ENCODE assay signal across 1 cellular context in the genomic region with DNA sequence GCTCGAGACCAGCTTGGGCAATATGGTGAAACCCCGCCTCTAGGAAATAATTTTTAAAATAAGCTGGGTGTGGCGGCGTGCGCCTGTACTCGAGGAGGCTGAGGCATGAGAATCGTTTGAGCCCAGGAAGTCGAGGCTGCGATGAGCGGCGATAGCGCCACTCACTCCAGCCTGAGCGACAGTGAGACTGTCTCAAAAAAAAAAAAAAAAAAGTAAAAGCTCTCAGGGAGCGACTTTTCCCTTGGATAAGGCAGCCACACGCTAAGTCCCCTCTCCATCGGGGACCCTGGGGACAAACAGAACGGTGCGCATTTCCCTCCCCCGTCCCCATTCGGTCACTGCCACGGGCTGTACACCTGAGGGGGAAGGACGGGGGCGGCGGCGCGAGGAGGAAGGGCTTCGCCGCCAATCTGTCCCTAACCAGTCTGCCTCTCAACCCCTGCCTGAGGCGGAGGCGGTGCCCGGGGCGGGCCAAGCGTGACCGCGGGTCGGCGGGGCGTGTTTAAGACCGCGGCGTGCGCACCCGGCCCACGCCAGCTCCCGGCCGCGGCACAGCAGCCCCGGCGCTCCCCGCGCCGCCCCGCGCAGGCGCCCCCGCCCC.
TF ChIP-seq lines count a peak whose summit lies in the region.

A gene (plus strand): TSS at position 531 of the 601 bp plus-strand sequence. CDS start 107 bp downstream, outside the sequence.

TF ChIP-seq in K562, 482 proteins besides CTCF, POLR2A, EP300 and RAD21 (continued from another document and continues in another):
- TF ChIP-seq LCOR (CRISPR knock-in tag; IDR thresholded peaks at IDR 0.05) (no peak), RFX1 (IDR thresholded peaks at IDR 0.05) (no peak), SMAD1 (IDR thresholded peaks at IDR 0.05; ENCODE audit: low read depth, low read length, partially characterized antibody) (no peak), ZKSCAN1 (IDR thresholded peaks at IDR 0.05; ENCODE audit: low read depth, low read length) (no peak), TEAD2 (tag; IDR thresholded peaks at IDR 0.05) (no peak), SIN3A (IDR thresholded peaks at IDR 0.05; ENCODE audit: borderline replicate concordance in 2 of 2, control insufficient read depth in 1 of 2, low read depth in 2 of 2, low read length in 2 of 2) (peak in 1 of 2 experiments; percentile 7; a peak in 2 of 4 replicates), SNRNP70 (optimal IDR thresholded peaks at IDR 0.05; ENCODE audit: low read depth, low read length) (no peak), TCF3 (CRISPR knock-in tag; IDR thresholded peaks at IDR 0.05) (0 out of 2 replicates have a peak, but pooled peaks have one; percentile 4), KLF6 (CRISPR knock-in tag; IDR thresholded peaks at IDR 0.05; ENCODE audit: borderline replicate concordance) (no peak), RBM34 (IDR thresholded peaks at IDR 0.05; ENCODE audit: borderline replicate concordance, insufficient read depth, low read length) (no peak), ZSCAN32 (CRISPR knock-in tag; IDR thresholded peaks at IDR 0.05) (no peak), MCM3 (IDR thresholded peaks at IDR 0.05) (no peak), NEUROD1 (IDR thresholded peaks at IDR 0.05; ENCODE audit: borderline replicate concordance, low read depth, low read length, partially characterized antibody) (no peak), MEF2A (IDR thresholded peaks at IDR 0.05; ENCODE audit: control insufficient read depth, low read depth, low read length) (no peak), EWSR1 (IDR thresholded peaks at IDR 0.05; ENCODE audit: borderline replicate concordance, low read depth, partially characterized antibody) (no peak), PHB2 (IDR thresholded peaks at IDR 0.05; ENCODE audit: low read depth) (no peak), KLF13 (tag; IDR thresholded peaks at IDR 0.05; ENCODE audit: borderline replicate concordance, low read depth) (peak; percentile 55; the same call in 1 of the 2 replicates), NFATC3 (IDR thresholded peaks at IDR 0.05) (no peak), ARID1B (IDR thresholded peaks at IDR 0.05) (peak; percentile 52), PHF8 (IDR thresholded peaks at IDR 0.05; ENCODE audit: borderline replicate concordance, low read length) (peak; percentile 62; the same call in 1 of the 2 replicates), ARID2 (IDR thresholded peaks at IDR 0.05) (no peak), FOSL1 (tag; conservative IDR thresholded peaks at IDR 0.05) (peak; percentile 52), MCM2 (IDR thresholded peaks at IDR 0.05; ENCODE audit: low read depth) (no peak), DPF2 (IDR thresholded peaks at IDR 0.05) (peak; percentile 67), GTF2E2 (tag; IDR thresholded peaks at IDR 0.05) (no peak), TCFL5 (CRISPR knock-in tag; conservative IDR thresholded peaks at IDR 0.05) (no peak), NFYB (IDR thresholded peaks at IDR 0.05; ENCODE audit: extremely low read depth, insufficient read length) (no peak), ZBTB1 (CRISPR knock-in tag; IDR thresholded peaks at IDR 0.05; ENCODE audit: borderline replicate concordance, low read depth) (no peak), NFE2L1 (tag; IDR thresholded peaks at IDR 0.05; ENCODE audit: borderline replicate concordance, low read depth) (no peak), RBM22 (IDR thresholded peaks at IDR 0.05; ENCODE audit: low read depth, low read length, poor library complexity, severe bottlenecking) (no peak), NR4A1 (CRISPR knock-in tag; IDR thresholded peaks at IDR 0.05) (no peak), NR4A1 (tag; IDR thresholded peaks at IDR 0.05) (no peak), SAFB (IDR thresholded peaks at IDR 0.05; ENCODE audit: borderline replicate concordance, low read depth, low read length) (peak; percentile 74; the same call in 1 of the 2 replicates), MTA3 (IDR thresholded peaks at IDR 0.05; ENCODE audit: borderline replicate concordance) (peak; percentile 90), SRSF7 (optimal IDR thresholded peaks at IDR 0.05; ENCODE audit: low read depth, low read length) (no peak), ESRRA (IDR thresholded peaks at IDR 0.05; ENCODE audit: borderline replicate concordance, low read depth) (peak; percentile 65; the same call in 1 of the 2 replicates), HMGN3 (IDR thresholded peaks at IDR 0.05; ENCODE audit: borderline replicate concordance, extremely low read depth, insufficient read length, low read depth, low read length) (peak; percentile 89), CREBBP (IDR thresholded peaks at IDR 0.05; ENCODE audit: low read depth, low read length) (no peak), HIVEP1 (CRISPR knock-in tag; IDR thresholded peaks at IDR 0.05) (no peak), POLR2G (IDR thresholded peaks at IDR 0.05; ENCODE audit: low read depth, low read length) (peak; percentile 86), ESRRB (CRISPR knock-in tag; IDR thresholded peaks at IDR 0.05; ENCODE audit: borderline replicate concordance) (no peak), ZNF184 (CRISPR knock-in tag; IDR thresholded peaks at IDR 0.05) (no peak), HNRNPLL (IDR thresholded peaks at IDR 0.05; ENCODE audit: low read depth, low read length, poor library complexity, severe bottlenecking) (no peak), POLR2B (IDR thresholded peaks at IDR 0.05; ENCODE audit: low read depth, partially characterized antibody) (peak; percentile 68)
- TF ChIP-seq, protein P1, sequence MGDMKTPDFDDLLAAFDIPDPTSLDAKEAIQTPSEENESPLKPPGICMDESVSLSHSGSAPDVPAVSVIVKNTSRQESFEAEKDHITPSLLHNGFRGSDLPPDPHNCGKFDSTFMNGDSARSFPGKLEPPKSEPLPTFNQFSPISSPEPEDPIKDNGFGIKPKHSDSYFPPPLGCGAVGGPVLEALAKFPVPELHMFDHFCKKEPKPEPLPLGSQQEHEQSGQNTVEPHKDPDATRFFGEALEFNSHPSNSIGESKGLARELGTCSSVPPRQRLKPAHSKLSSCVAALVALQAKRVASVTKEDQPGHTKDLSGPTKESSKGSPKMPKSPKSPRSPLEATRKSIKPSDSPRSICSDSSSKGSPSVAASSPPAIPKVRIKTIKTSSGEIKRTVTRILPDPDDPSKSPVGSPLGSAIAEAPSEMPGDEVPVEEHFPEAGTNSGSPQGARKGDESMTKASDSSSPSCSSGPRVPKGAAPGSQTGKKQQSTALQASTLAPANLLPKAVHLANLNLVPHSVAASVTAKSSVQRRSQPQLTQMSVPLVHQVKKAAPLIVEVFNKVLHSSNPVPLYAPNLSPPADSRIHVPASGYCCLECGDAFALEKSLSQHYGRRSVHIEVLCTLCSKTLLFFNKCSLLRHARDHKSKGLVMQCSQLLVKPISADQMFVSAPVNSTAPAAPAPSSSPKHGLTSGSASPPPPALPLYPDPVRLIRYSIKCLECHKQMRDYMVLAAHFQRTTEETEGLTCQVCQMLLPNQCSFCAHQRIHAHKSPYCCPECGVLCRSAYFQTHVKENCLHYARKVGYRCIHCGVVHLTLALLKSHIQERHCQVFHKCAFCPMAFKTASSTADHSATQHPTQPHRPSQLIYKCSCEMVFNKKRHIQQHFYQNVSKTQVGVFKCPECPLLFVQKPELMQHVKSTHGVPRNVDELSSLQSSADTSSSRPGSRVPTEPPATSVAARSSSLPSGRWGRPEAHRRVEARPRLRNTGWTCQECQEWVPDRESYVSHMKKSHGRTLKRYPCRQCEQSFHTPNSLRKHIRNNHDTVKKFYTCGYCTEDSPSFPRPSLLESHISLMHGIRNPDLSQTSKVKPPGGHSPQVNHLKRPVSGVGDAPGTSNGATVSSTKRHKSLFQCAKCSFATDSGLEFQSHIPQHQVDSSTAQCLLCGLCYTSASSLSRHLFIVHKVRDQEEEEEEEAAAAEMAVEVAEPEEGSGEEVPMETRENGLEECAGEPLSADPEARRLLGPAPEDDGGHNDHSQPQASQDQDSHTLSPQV (IDR thresholded peaks at IDR 0.05), result peak; percentile 49; the same call in 1 of the 2 replicates
- TF ChIP-seq, protein P2, sequence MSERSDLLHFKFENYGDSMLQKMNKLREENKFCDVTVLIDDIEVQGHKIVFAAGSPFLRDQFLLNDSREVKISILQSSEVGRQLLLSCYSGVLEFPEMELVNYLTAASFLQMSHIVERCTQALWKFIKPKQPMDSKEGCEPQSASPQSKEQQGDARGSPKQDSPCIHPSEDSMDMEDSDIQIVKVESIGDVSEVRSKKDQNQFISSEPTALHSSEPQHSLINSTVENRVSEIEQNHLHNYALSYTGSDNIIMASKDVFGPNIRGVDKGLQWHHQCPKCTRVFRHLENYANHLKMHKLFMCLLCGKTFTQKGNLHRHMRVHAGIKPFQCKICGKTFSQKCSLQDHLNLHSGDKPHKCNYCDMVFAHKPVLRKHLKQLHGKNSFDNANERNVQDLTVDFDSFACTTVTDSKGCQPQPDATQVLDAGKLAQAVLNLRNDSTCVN (CRISPR knock-in tag; IDR thresholded peaks at IDR 0.05), result no peak
- TF ChIP-seq, protein P3, sequence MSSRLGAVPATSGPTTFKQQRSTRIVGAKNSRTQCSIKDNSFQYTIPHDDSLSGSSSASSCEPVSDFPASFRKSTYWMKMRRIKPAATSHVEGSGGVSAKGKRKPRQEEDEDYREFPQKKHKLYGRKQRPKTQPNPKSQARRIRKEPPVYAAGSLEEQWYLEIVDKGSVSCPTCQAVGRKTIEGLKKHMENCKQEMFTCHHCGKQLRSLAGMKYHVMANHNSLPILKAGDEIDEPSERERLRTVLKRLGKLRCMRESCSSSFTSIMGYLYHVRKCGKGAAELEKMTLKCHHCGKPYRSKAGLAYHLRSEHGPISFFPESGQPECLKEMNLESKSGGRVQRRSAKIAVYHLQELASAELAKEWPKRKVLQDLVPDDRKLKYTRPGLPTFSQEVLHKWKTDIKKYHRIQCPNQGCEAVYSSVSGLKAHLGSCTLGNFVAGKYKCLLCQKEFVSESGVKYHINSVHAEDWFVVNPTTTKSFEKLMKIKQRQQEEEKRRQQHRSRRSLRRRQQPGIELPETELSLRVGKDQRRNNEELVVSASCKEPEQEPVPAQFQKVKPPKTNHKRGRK (tag; IDR thresholded peaks at IDR 0.05), result no peak
- TF ChIP-seq, protein P4, sequence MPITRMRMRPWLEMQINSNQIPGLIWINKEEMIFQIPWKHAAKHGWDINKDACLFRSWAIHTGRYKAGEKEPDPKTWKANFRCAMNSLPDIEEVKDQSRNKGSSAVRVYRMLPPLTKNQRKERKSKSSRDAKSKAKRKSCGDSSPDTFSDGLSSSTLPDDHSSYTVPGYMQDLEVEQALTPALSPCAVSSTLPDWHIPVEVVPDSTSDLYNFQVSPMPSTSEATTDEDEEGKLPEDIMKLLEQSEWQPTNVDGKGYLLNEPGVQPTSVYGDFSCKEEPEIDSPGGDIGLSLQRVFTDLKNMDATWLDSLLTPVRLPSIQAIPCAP (CRISPR knock-in tag; IDR thresholded peaks at IDR 0.05; ENCODE audit: borderline replicate concordance), result no peak
- TF ChIP-seq, protein P5, sequence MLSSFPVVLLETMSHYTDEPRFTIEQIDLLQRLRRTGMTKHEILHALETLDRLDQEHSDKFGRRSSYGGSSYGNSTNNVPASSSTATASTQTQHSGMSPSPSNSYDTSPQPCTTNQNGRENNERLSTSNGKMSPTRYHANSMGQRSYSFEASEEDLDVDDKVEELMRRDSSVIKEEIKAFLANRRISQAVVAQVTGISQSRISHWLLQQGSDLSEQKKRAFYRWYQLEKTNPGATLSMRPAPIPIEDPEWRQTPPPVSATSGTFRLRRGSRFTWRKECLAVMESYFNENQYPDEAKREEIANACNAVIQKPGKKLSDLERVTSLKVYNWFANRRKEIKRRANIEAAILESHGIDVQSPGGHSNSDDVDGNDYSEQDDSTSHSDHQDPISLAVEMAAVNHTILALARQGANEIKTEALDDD (IDR thresholded peaks at IDR 0.05), result peak; percentile 76; the same call in 1 of the 2 replicates
- TF ChIP-seq, protein P6, sequence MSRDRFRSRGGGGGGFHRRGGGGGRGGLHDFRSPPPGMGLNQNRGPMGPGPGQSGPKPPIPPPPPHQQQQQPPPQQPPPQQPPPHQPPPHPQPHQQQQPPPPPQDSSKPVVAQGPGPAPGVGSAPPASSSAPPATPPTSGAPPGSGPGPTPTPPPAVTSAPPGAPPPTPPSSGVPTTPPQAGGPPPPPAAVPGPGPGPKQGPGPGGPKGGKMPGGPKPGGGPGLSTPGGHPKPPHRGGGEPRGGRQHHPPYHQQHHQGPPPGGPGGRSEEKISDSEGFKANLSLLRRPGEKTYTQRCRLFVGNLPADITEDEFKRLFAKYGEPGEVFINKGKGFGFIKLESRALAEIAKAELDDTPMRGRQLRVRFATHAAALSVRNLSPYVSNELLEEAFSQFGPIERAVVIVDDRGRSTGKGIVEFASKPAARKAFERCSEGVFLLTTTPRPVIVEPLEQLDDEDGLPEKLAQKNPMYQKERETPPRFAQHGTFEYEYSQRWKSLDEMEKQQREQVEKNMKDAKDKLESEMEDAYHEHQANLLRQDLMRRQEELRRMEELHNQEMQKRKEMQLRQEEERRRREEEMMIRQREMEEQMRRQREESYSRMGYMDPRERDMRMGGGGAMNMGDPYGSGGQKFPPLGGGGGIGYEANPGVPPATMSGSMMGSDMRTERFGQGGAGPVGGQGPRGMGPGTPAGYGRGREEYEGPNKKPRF (IDR thresholded peaks at IDR 0.05; ENCODE audit: low read depth, low read length), result no peak
- TF ChIP-seq, protein P7, sequence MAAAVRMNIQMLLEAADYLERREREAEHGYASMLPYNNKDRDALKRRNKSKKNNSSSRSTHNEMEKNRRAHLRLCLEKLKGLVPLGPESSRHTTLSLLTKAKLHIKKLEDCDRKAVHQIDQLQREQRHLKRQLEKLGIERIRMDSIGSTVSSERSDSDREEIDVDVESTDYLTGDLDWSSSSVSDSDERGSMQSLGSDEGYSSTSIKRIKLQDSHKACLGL (CRISPR knock-in tag; IDR thresholded peaks at IDR 0.05; ENCODE audit: borderline replicate concordance, poor library complexity, severe bottlenecking), result no peak
- TF ChIP-seq, protein P8, sequence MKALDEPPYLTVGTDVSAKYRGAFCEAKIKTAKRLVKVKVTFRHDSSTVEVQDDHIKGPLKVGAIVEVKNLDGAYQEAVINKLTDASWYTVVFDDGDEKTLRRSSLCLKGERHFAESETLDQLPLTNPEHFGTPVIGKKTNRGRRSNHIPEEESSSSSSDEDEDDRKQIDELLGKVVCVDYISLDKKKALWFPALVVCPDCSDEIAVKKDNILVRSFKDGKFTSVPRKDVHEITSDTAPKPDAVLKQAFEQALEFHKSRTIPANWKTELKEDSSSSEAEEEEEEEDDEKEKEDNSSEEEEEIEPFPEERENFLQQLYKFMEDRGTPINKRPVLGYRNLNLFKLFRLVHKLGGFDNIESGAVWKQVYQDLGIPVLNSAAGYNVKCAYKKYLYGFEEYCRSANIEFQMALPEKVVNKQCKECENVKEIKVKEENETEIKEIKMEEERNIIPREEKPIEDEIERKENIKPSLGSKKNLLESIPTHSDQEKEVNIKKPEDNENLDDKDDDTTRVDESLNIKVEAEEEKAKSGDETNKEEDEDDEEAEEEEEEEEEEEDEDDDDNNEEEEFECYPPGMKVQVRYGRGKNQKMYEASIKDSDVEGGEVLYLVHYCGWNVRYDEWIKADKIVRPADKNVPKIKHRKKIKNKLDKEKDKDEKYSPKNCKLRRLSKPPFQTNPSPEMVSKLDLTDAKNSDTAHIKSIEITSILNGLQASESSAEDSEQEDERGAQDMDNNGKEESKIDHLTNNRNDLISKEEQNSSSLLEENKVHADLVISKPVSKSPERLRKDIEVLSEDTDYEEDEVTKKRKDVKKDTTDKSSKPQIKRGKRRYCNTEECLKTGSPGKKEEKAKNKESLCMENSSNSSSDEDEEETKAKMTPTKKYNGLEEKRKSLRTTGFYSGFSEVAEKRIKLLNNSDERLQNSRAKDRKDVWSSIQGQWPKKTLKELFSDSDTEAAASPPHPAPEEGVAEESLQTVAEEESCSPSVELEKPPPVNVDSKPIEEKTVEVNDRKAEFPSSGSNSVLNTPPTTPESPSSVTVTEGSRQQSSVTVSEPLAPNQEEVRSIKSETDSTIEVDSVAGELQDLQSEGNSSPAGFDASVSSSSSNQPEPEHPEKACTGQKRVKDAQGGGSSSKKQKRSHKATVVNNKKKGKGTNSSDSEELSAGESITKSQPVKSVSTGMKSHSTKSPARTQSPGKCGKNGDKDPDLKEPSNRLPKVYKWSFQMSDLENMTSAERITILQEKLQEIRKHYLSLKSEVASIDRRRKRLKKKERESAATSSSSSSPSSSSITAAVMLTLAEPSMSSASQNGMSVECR (CRISPR knock-in tag; IDR thresholded peaks at IDR 0.05), result no peak
